In genomic region chr11:95977534-95978174, GRCh38 we compare ENCODE assay signal across 14 cellular contexts. TPM values are rescaled to one million over a fixed set of nuclear protein-coding genes. Genes with fewer than 3 reads are reported as not detected.
DNase-seq lines count a peak whose midpoint lies in the region; ATAC-seq and TF ChIP-seq lines count a peak whose summit lies in the region.
"Had no signal": no experiment of that assay in that cellular context is flagged by ENCODE, and none has a peak within 500 bp of the region (broad histone marks: within the 10 kb centered on the region; RNA-seq: fewer than 3 reads in every experiment).

No MANE protein-coding gene starts in this region.

- H3K9ac ChIP-seq in IMR-90 (ENCODE audit: low read depth, low read length) (no peak overlapping the region), mammary epithelial cell (ENCODE audit: insufficient read depth, low read length) (no peak overlapping the region)

- H2AK5ac ChIP-seq in IMR-90 (ENCODE audit: low read depth, low read length): no peak overlapping the region

- H2AFZ ChIP-seq in IMR-90 (replicated peaks; ENCODE audit: low read length, poor library complexity) (no peak overlapping the region), mammary epithelial cell (ENCODE audit: low read depth, low read length) (no peak overlapping the region)

- H4K8ac ChIP-seq in IMR-90 (ENCODE audit: low read depth in 2 of 2, low read length in 2 of 2): peak overlapping the region in 1 of 2 experiments; percentile 11; a peak in 1 of 4 replicates

- H3K27me3 Mint-ChIP-seq in Calu3 (ENCODE audit: unreplicated experiment): no peaks in the 10 kb centered on the region

- H3K23ac ChIP-seq in IMR-90 (ENCODE audit: low read depth, low read length): peak overlapping the region; percentile 38; the same call in 1 of the 2 replicates

- no peak for TF ChIP-seq RAD21 in IMR-90 (IDR thresholded peaks at IDR 0.05; ENCODE audit: low read length)

- no peaks in the 10 kb centered on the region for H3K9me1 ChIP-seq in IMR-90 (ENCODE audit: insufficient read depth, low read length)

- peaks cover 7% of the 10 kb centered on the region for H3K36me3 Mint-ChIP-seq in Calu3 (ENCODE audit: insufficient read depth, unreplicated experiment)

- peaks cover 0 to 5% of the 10 kb centered on the region in 2 experiments; a peak in 1 of 4 replicates for H3K79me1 ChIP-seq in IMR-90 (ENCODE audit: low read depth in 1 of 2, low read length in 2 of 2)

- no peak overlapping the region for H2AK9ac ChIP-seq in IMR-90 (replicated peaks; ENCODE audit: low read depth, low read length, poor library complexity)

- CTCF ChIA-PET in Calu3 (lab: Charles Lee): no interaction called here
- CTCF ChIA-PET in IMR-90 (lab: Yijun Ruan, JAX): interaction anchor here (1.1 kb wide), 1 partner anchor 347 kb away, joined by 3 read pairs; no protein-coding TSS in a partner anchor
- CTCF ChIA-PET in mammary epithelial cell (lab: Charles Lee; ENCODE audit: low non-redundant PET): no interaction called here

- H3K27ac Mint-ChIP-seq in Calu3 (ENCODE audit: unreplicated experiment): peak overlapping the region; percentile 70

- H3K36me3 ChIP-seq in IMR-90 (ENCODE audit: control insufficient read depth, insufficient read depth, low read length) (peaks cover 18% of the 10 kb centered on the region), mammary epithelial cell (ENCODE audit: insufficient read depth, low read length) (peaks cover 3% of the 10 kb centered on the region), spleen (peaks cover 0 to 59% (median 29%) of the 10 kb centered on the region in 6 donors)

- no peak overlapping the region for H4K5ac ChIP-seq in IMR-90 (ENCODE audit: low read depth, low read length)

- H2BK20ac ChIP-seq in IMR-90 (ENCODE audit: low read depth, low read length): no peak overlapping the region

- WGBS in IMR-90 (ENCODE audit: extremely low coverage in 2 of 2, insufficient read length in 1 of 2), 2 experiments: 80% methylated on average over 1 of the region's 6 CpGs; no CpG with 5 or more reads in 1 of the 2 experiments
- 74% methylated on average over 6 of the region's 6 CpGs for WGBS in mammary epithelial cell (ENCODE audit: low coverage, missing lambda C conversion rate)
- 67 to 87% (median 83%) methylated on average over 6 of the region's 6 CpGs for WGBS in spleen, 5 donors

- in situ Hi-C loops in IMR-90 (cut with MboI; ENCODE audit: low sequenced_read_pairs): no loop called here
- in situ Hi-C loops in mammary epithelial cell (cut with MboI; ENCODE audit: low sequenced_read_pairs in 2 of 2): no loop called here

- H3K27ac ChIP-seq in IMR-90 (ENCODE audit: insufficient read depth, low read length) (no peak overlapping the region), mammary epithelial cell (ENCODE audit: insufficient read depth, low read depth, low read length) (no peak overlapping the region), spleen (no peak overlapping the region)

- H4K20me1 ChIP-seq in IMR-90 (ENCODE audit: insufficient read depth, low read length) (no peaks in the 10 kb centered on the region), mammary epithelial cell (ENCODE audit: insufficient read depth, low read length) (no peaks in the 10 kb centered on the region)

- H3K4me3 ChIP-seq in IMR-90 (ENCODE audit: insufficient read depth, low read depth, low read length) (no peak overlapping the region), mammary epithelial cell (replicated peaks in 1 of 3; ENCODE audit: insufficient read depth in 1 of 3, low read depth in 2 of 3, low read length in 3 of 3) (no peak overlapping the region), spleen (no peak overlapping the region)

- no peak for TF ChIP-seq POLR2A in IMR-90 (IDR thresholded peaks at IDR 0.05; ENCODE audit: low read depth, low read length)
- TF ChIP-seq POLR2A in spleen (IDR thresholded peaks at IDR 0.05): no peak

- ATAC-seq in IMR-90 (ENCODE audit: low read depth): peak; percentile 57
- ATAC-seq: activated CD4-positive, CD25-positive, alpha-beta regulatory T cell treated with anti-CD3 and anti-CD28 coated beads, Interleukin-2, amount 50 U/mL, for 24 hours had no signal

- BruUV-seq in Calu3 (replicated peaks; lab: Mats Ljungman, UMichigan) (no TSS peak), IMR-90 (replicated peaks; lab: Mats Ljungman, UMichigan) (no TSS peak), mammary epithelial cell (replicated peaks; lab: Mats Ljungman, UMichigan) (no TSS peak)

- H3K27me3 ChIP-seq in IMR-90 (ENCODE audit: control insufficient read depth, insufficient read depth, low read length): no peaks in the 10 kb centered on the region
- no peaks in the 10 kb centered on the region for H3K27me3 ChIP-seq in mammary epithelial cell (ENCODE audit: insufficient read depth, low read length)
- H3K27me3 ChIP-seq in spleen (replicated peaks in 1 of 7): no peaks in the 10 kb centered on the region

- H2BK15ac ChIP-seq in IMR-90 (ENCODE audit: low read depth, low read length): no peak overlapping the region

- H2BK120ac ChIP-seq in IMR-90 (ENCODE audit: low read depth, low read length): no peak overlapping the region

- peak; percentile 9 for DNase-seq in Calu3
- DNase-seq in IMR-90: peak; percentile 69
- DNase-seq in mammary epithelial cell: peak; percentile 71
- DNase-seq in kidney tubule cell (ENCODE audit: low spot score): peak; percentile 74
- DNase-seq in posterior vena cava (ENCODE audit: low spot score): no peak
- no peak for DNase-seq in NOMO-1 (lab: John Stamatoyannopoulos, UW; ENCODE audit: unreplicated experiment in 2 of 2)
- no peak for DNase-seq in spleen
- no peak for DNase-seq in T-helper 9 cell
- DNase-seq: activated naive CD4-positive, alpha-beta T cell treated with anti-CD3 and anti-CD28 coated beads, Interleukin-2, amount 50 U/mL, for 16 hours; DMS153; NCI-H1105; substantia nigra; T-helper 1 cell had no signal

- TF ChIP-seq CTCF in Calu3 (IDR thresholded peaks at IDR 0.05; ENCODE audit: unreplicated experiment) (no peak), IMR-90 (conservative IDR thresholded peaks at IDR 0.05; ENCODE audit: low read depth, low read length) (no peak), mammary epithelial cell (conservative IDR thresholded peaks at IDR 0.05 in 1 of 2, IDR thresholded peaks at IDR 0.05 in 1 of 2; ENCODE audit: extremely low read depth in 1 of 2, insufficient read depth in 1 of 2, low read depth in 1 of 2, low read length in 2 of 2) (no peak), spleen (IDR thresholded peaks at IDR 0.05 in 8 of 11, conservative IDR thresholded peaks at IDR 0.05 in 3 of 11) (no peak)

- no peaks in the 10 kb centered on the region for H3K79me2 ChIP-seq in mammary epithelial cell (ENCODE audit: insufficient read depth, low read length)

- H3K9me3 Mint-ChIP-seq in Calu3 (ENCODE audit: low read depth, unreplicated experiment): no peaks in the 10 kb centered on the region

- intact Hi-C loops in Calu3 (cut with micrococcal nuclease; ENCODE audit: unreplicated experiment): loop anchor here (2.0 kb wide), 1 partner anchor 13 kb away; no protein-coding TSS in a partner anchor
- intact Hi-C loops in IMR-90 (cut with micrococcal nuclease): no loop called here
- intact Hi-C loops in mammary epithelial cell (cut with micrococcal nuclease): no loop called here
- intact Hi-C loops in posterior vena cava (cut with DNase I): no loop called here
- intact Hi-C loops in spleen (cut with DNase I; ENCODE audit: low total_unique reads): no loop called here

- dilution Hi-C loops in IMR-90 (cut with HindIII; ENCODE audit: low sequenced_read_pairs, unreplicated experiment) (no loop called here), mammary epithelial cell (cut with HindIII; ENCODE audit: low sequenced_read_pairs) (no loop called here)

- H3K4me2 ChIP-seq in IMR-90 (ENCODE audit: low read depth, low read length) (no peak overlapping the region), mammary epithelial cell (ENCODE audit: insufficient read depth, low read depth, low read length) (no peak overlapping the region)

- no peak overlapping the region for H3K4ac ChIP-seq in IMR-90 (ENCODE audit: low read depth, low read length)

- no peak overlapping the region for H3K18ac ChIP-seq in IMR-90 (ENCODE audit: low read depth, low read length)

- no peak overlapping the region for H4K91ac ChIP-seq in IMR-90 (ENCODE audit: insufficient read depth, low read depth, low read length)

- peaks cover 11% of the 10 kb centered on the region for H3K4me1 Mint-ChIP-seq in Calu3 (ENCODE audit: low read depth, unreplicated experiment)

- H3K4me1 ChIP-seq in IMR-90 (ENCODE audit: control insufficient read depth, insufficient read depth, low read length) (peaks cover 1% of the 10 kb centered on the region; the same call in 1 of the 2 replicates), mammary epithelial cell (ENCODE audit: insufficient read depth, low read length) (peaks cover 7% of the 10 kb centered on the region), spleen (no peaks in the 10 kb centered on the region)

- no peak overlapping the region for H3K56ac ChIP-seq in IMR-90 (ENCODE audit: extremely low read depth, insufficient read depth, low read length)

- POLR2A ChIA-PET in IMR-90 (lab: Charles Lee; ENCODE audit: unreplicated experiment): no interaction called here

- peak overlapping the region; percentile 63 for H3K14ac ChIP-seq in IMR-90 (replicated peaks; ENCODE audit: low read depth, low read length)

- H2BK5ac ChIP-seq in IMR-90 (ENCODE audit: low read depth, low read length, poor library complexity, severe bottlenecking): peak overlapping the region; percentile 30

- H3K4me3 Mint-ChIP-seq in Calu3 (ENCODE audit: low read depth, unreplicated experiment): peak overlapping the region; percentile 15

- H3K9me3 ChIP-seq in IMR-90 (ENCODE audit: control insufficient read depth, insufficient read depth, low read length): no peaks in the 10 kb centered on the region
- no peaks in the 10 kb centered on the region for H3K9me3 ChIP-seq in mammary epithelial cell (replicated peaks; ENCODE audit: insufficient read depth, low read length)
- no peaks in the 10 kb centered on the region for H3K9me3 ChIP-seq in spleen

TF ChIP-seq in IMR-90, 13 proteins besides CTCF, POLR2A, EP300 and RAD21 (continues in another document):
- TF ChIP-seq, protein P1, sequence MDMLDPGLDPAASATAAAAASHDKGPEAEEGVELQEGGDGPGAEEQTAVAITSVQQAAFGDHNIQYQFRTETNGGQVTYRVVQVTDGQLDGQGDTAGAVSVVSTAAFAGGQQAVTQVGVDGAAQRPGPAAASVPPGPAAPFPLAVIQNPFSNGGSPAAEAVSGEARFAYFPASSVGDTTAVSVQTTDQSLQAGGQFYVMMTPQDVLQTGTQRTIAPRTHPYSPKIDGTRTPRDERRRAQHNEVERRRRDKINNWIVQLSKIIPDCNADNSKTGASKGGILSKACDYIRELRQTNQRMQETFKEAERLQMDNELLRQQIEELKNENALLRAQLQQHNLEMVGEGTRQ (IDR thresholded peaks at IDR 0.05; ENCODE audit: low read depth, low read length): no peak
- TF ChIP-seq CHD1 (IDR thresholded peaks at IDR 0.05; ENCODE audit: low read depth, low read length): no peak

RNA-seq across cellular contexts. Expression of gene MTMR2, which starts 53.7 kb away (rescaled TPM):
- total RNA-seq in Calu3 (2022) (16.6 and 17.4 TPM in 2 replicates), IMR-90 (2012; rRNA removed) (30.6 and 36.9 TPM in 2 replicates), mammary epithelial cell (10 to 100 TPM; 47.2 to 50.7 TPM), posterior vena cava (10 to 100 TPM; 38.0 to 59.8 TPM), spleen (10 to 100 TPM; 19.7 to 32.7 (median 23.7) TPM)
- polyA plus RNA-seq in IMR-90 (2012; rRNA removed) (12.3 and 16.6 TPM in 2 replicates), mammary epithelial cell (23.8 TPM), spleen (1 to 10 TPM; 5.7 to 9.5 (median 7.6) TPM)
- 9.7 and 12.1 TPM in 2 replicates for polyA plus RNA-seq in IMR-90 (2012; cell fraction: cytosol; rRNA removed)
- 6.0 and 13.5 TPM in 2 replicates for polyA plus RNA-seq in IMR-90 (2012; cell fraction: nucleus; rRNA removed; ENCODE audit: low replicate concordance)
- 35.9 TPM for polyA minus RNA-seq in mammary epithelial cell

Comparison
In these comparisons a context has a peak if more than half of its experiments do, and no peak if none do; other contexts are left out.
1. DNase-seq: peak in Calu3 (single experiment), IMR-90 (single experiment), mammary epithelial cell (single experiment) and kidney tubule cell (single experiment); none in posterior vena cava (single experiment), NOMO-1 (0 of 2), spleen (single experiment) and T-helper 9 cell (single experiment).